Comparison of ENCODE assay signal across 8 cellular contexts in genomic region chr2:65435625-65436168, GRCh38. TPM values are rescaled to one million over a fixed set of nuclear protein-coding genes. Genes with fewer than 3 reads are reported as not detected.
DNase-seq lines count a peak whose midpoint lies in the region; ATAC-seq and TF ChIP-seq lines count a peak whose summit lies in the region.

No MANE protein-coding gene starts in this region.

- CTCF ChIA-PET in activated naive CD4-positive, alpha-beta T cell treated with anti-CD3 and anti-CD28 coated beads, Interleukin-2, amount 10 ng/mL, durations not matched to agents 7 days and 5 days (lab: Charles Lee) = interaction anchor here (1.7 to 2.9 kb wide), 2 partner anchors 53 to 171 kb away, joined by 7 to 11 read pairs; no protein-coding TSS in a partner anchor

- H3K9me3 ChIP-seq in Peyer's patch (no peaks in the 10 kb centered on the region), thymus (ENCODE audit: control insufficient read depth) (no peaks in the 10 kb centered on the region)

- H3K27ac Mint-ChIP-seq in CD14-positive monocyte = peak overlapping the region in 6 of 7 donors; percentile 82 to 99 (median 91)
- H3K27ac Mint-ChIP-seq in activated naive CD4-positive, alpha-beta T cell treated with anti-CD3 and anti-CD28 coated beads, Interleukin-2, amount 10 ng/mL, durations not matched to agents 7 days and 5 days = no peak overlapping the region
- peak overlapping the region; percentile 91 to 99 (median 98) for H3K27ac Mint-ChIP-seq in nephron

- H3K9me3 Mint-ChIP-seq in CD14-positive monocyte = peaks cover 0 to 8% (median 3%) of the 10 kb centered on the region in 7 donors
- H3K9me3 Mint-ChIP-seq in activated naive CD4-positive, alpha-beta T cell treated with anti-CD3 and anti-CD28 coated beads, Interleukin-2, amount 10 ng/mL, durations not matched to agents 7 days and 5 days = no peaks in the 10 kb centered on the region
- no peaks in the 10 kb centered on the region for H3K9me3 Mint-ChIP-seq in nephron

- peak overlapping the region; percentile 97 for H2AFZ ChIP-seq in KMS-11 (ENCODE audit: low read depth)

- peak overlapping the region; percentile 98 to 99 for H3K4me3 Mint-ChIP-seq in CD14-positive monocyte
- H3K4me3 Mint-ChIP-seq in activated naive CD4-positive, alpha-beta T cell treated with anti-CD3 and anti-CD28 coated beads, Interleukin-2, amount 10 ng/mL, durations not matched to agents 7 days and 5 days = peak overlapping the region; percentile 81
- H3K4me3 Mint-ChIP-seq in nephron = peak overlapping the region; percentile 93 to 98 (median 96)

- TF ChIP-seq CTCF in CD14-positive monocyte (IDR thresholded peaks at IDR 0.05) (no peak), KMS-11 (conservative IDR thresholded peaks at IDR 0.05; ENCODE audit: low read depth, low read length) (no peak), Peyer's patch (IDR thresholded peaks at IDR 0.05) (peak in 2 of 6 experiments; percentile 18 to 34), nephron (IDR thresholded peaks at IDR 0.05; ENCODE audit: unreplicated experiment in 3 of 3) (no peak)

- WGBS in thymus = under 1% methylated on average over 42 of the region's 42 CpGs

- H3K27me3 Mint-ChIP-seq in CD14-positive monocyte (ENCODE audit: low read depth in 3 of 3) = peaks cover 48 to 69% (median 49%) of the 10 kb centered on the region in 3 donors
- peaks cover 80% of the 10 kb centered on the region for H3K27me3 Mint-ChIP-seq in activated naive CD4-positive, alpha-beta T cell treated with anti-CD3 and anti-CD28 coated beads, Interleukin-2, amount 10 ng/mL, durations not matched to agents 7 days and 5 days
- H3K27me3 Mint-ChIP-seq in nephron (ENCODE audit: low read depth) = peaks cover 10% of the 10 kb centered on the region

- H3K27ac ChIP-seq in KMS-11 (peak overlapping the region; percentile 79), Peyer's patch (peak overlapping the region; percentile 75 to 96 (median 88)), thymus (ENCODE audit: low read depth) (peak overlapping the region; percentile 80)

- H3K4me2 ChIP-seq in KMS-11 = peak overlapping the region; percentile 91

- peak; percentile 24 for ATAC-seq in GM19452 (IDR thresholded peaks at IDR 0.05; ENCODE audit: unreplicated experiment)

- H3K27me3 ChIP-seq in KMS-11 (ENCODE audit: insufficient read depth, low read depth) (peaks cover 10% of the 10 kb centered on the region; the same call in 1 of the 2 replicates), Peyer's patch (no peaks in the 10 kb centered on the region), thymus (ENCODE audit: control insufficient read depth, insufficient read depth) (no peaks in the 10 kb centered on the region)

- peak overlapping the region; percentile 90 for H3K9ac ChIP-seq in KMS-11

- H3K4me1 Mint-ChIP-seq in CD14-positive monocyte = peaks cover 23% of the 10 kb centered on the region
- H3K4me1 Mint-ChIP-seq in activated naive CD4-positive, alpha-beta T cell treated with anti-CD3 and anti-CD28 coated beads, Interleukin-2, amount 10 ng/mL, durations not matched to agents 7 days and 5 days = peaks cover 23% of the 10 kb centered on the region
- H3K4me1 Mint-ChIP-seq in nephron = peaks cover 20% of the 10 kb centered on the region

- no peaks in the 10 kb centered on the region for H4K20me1 ChIP-seq in KMS-11 (ENCODE audit: insufficient read depth)

- H3K4me3 ChIP-seq in KMS-11 (IDR thresholded peaks at IDR 0.05; ENCODE audit: insufficient read depth, low read depth, low read length) (peak overlapping the region; percentile 89), Peyer's patch (peak overlapping the region; percentile 51 to 72 (median 66)), thymus (ENCODE audit: low read length) (peak overlapping the region; percentile 71)

- peak in 1 of 2 donors; percentile 37 for TF ChIP-seq POLR2A in Peyer's patch (IDR thresholded peaks at IDR 0.05)

- peaks cover 38% of the 10 kb centered on the region for H3K4me1 ChIP-seq in KMS-11 (ENCODE audit: low read depth, poor library complexity, severe bottlenecking)
- peaks cover 0 to 10% (median 4%) of the 10 kb centered on the region in 4 donors for H3K4me1 ChIP-seq in Peyer's patch
- H3K4me1 ChIP-seq in thymus (ENCODE audit: control insufficient read depth, insufficient read depth, low read length) = peaks cover 4% of the 10 kb centered on the region

- intact Hi-C loops in CD14-positive monocyte (cut with micrococcal nuclease) = loop anchor here (10.0 kb wide), 3 partner anchors 71 to 371 kb away; no protein-coding TSS in a partner anchor

- H3K36me3 ChIP-seq in KMS-11 (ENCODE audit: insufficient read depth) (no peaks in the 10 kb centered on the region), Peyer's patch (no peaks in the 10 kb centered on the region), thymus (ENCODE audit: control insufficient read depth, insufficient read depth) (no peaks in the 10 kb centered on the region)

- DNase-seq in CD14-positive monocyte (ENCODE audit: low spot score) (peak; percentile 67), Peyer's patch (peak; percentile 47 to 84 (median 83)), foreskin melanocyte (peak; percentile 79)
- DNase-seq in activated naive CD4-positive, alpha-beta T cell treated with anti-CD3 and anti-CD28 coated beads, Interleukin-2, amount 10 ng/mL, durations not matched to agents 7 days and 5 days = peak; percentile 63

- H3K79me2 ChIP-seq in KMS-11 (ENCODE audit: insufficient read depth, low read depth) = no peaks in the 10 kb centered on the region; the same call in 1 of the 2 replicates

- H3K36me3 Mint-ChIP-seq in CD14-positive monocyte (peaks cover 0 to 13% of the 10 kb centered on the region in 2 donors), nephron (ENCODE audit: low read depth) (no peaks in the 10 kb centered on the region)
- H3K36me3 Mint-ChIP-seq in activated naive CD4-positive, alpha-beta T cell treated with anti-CD3 and anti-CD28 coated beads, Interleukin-2, amount 10 ng/mL, durations not matched to agents 7 days and 5 days = no peaks in the 10 kb centered on the region

RNA-seq across cellular contexts. Expression of gene SPRED2, which starts 3.3 kb away (rescaled TPM):
- polyA plus RNA-seq in CD14-positive monocyte (under 1 TPM; 0.20 to 0.33 TPM), thymus (17.0 TPM)
- 10 to 100 TPM; 14.9 to 26.9 (median 23.0) TPM for total RNA-seq in Peyer's patch

Comparison
In these comparisons a context has a peak if more than half of its experiments do, and no peak if none do; other contexts are left out.
1. Peak in every context shown above with its lines: DNase-seq, ATAC-seq, H3K4me3 ChIP-seq and H3K27ac ChIP-seq.
2. RNA of gene SPRED2, which starts 3.3 kb away (polyA plus RNA-seq): 17.0 TPM in thymus (single experiment); 0.20 to 0.33 TPM in CD14-positive monocyte; every median in the first group is over 10 times any median in the second.